Comparison of ENCODE assay signal across 1 cellular context in the genomic region with DNA sequence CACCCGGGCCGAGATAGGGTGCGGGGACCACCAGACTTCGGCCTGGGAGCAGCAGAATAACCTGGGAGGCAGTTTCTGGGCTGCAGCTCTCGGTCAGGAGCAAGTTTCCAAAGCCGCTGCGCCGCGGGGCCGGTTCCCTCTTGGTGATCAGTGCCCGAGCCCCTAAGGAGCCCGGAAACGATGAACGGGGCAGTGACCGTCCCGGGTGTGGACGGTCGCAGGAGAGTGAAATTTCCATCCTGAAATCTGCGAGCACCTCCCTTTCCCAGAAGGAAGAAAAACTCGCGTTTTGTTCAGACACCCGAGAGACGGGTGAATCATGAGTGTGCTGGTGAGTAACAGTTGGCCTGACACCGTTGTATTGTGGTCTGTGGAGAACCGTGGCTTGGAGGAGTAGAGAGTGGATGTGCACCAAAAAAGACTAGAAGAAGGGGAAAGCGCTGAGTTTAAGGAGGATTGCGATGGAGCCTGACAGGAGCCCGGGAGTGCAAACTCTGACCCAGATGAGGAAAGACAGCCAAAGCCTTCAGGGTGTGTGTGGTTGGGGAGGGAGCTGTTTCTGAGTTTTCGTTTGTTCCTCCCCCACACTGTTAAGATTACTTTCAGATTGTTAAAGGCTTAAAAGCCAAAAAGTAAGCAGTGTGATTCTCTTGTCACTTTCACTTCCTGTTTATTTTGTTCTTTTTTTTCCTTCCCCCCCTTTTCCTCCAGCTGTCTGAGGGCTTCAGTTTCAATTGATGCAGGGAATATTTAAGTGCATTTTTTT.
TF ChIP-seq lines count a peak whose summit lies in the region.

No MANE protein-coding gene starts in this region.

TF ChIP-seq in WTC11, 78 proteins besides CTCF, POLR2A, EP300 and RAD21 (continued from another document):
- TF ChIP-seq, protein P1, sequence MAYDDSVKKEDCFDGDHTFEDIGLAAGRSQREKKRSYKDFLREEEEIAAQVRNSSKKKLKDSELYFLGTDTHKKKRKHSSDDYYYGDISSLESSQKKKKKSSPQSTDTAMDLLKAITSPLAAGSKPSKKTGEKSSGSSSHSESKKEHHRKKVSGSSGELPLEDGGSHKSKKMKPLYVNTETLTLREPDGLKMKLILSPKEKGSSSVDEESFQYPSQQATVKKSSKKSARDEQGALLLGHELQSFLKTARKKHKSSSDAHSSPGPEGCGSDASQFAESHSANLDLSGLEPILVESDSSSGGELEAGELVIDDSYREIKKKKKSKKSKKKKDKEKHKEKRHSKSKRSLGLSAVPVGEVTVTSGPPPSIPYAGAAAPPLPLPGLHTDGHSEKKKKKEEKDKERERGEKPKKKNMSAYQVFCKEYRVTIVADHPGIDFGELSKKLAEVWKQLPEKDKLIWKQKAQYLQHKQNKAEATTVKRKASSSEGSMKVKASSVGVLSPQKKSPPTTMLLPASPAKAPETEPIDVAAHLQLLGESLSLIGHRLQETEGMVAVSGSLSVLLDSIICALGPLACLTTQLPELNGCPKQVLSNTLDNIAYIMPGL (CRISPR knock-in tag; IDR thresholded peaks at IDR 0.05), result no peak
- TF ChIP-seq, protein P2, sequence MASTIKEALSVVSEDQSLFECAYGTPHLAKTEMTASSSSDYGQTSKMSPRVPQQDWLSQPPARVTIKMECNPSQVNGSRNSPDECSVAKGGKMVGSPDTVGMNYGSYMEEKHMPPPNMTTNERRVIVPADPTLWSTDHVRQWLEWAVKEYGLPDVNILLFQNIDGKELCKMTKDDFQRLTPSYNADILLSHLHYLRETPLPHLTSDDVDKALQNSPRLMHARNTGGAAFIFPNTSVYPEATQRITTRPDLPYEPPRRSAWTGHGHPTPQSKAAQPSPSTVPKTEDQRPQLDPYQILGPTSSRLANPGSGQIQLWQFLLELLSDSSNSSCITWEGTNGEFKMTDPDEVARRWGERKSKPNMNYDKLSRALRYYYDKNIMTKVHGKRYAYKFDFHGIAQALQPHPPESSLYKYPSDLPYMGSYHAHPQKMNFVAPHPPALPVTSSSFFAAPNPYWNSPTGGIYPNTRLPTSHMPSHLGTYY (CRISPR knock-in tag; IDR thresholded peaks at IDR 0.05), result no peak
- TF ChIP-seq, protein P3, sequence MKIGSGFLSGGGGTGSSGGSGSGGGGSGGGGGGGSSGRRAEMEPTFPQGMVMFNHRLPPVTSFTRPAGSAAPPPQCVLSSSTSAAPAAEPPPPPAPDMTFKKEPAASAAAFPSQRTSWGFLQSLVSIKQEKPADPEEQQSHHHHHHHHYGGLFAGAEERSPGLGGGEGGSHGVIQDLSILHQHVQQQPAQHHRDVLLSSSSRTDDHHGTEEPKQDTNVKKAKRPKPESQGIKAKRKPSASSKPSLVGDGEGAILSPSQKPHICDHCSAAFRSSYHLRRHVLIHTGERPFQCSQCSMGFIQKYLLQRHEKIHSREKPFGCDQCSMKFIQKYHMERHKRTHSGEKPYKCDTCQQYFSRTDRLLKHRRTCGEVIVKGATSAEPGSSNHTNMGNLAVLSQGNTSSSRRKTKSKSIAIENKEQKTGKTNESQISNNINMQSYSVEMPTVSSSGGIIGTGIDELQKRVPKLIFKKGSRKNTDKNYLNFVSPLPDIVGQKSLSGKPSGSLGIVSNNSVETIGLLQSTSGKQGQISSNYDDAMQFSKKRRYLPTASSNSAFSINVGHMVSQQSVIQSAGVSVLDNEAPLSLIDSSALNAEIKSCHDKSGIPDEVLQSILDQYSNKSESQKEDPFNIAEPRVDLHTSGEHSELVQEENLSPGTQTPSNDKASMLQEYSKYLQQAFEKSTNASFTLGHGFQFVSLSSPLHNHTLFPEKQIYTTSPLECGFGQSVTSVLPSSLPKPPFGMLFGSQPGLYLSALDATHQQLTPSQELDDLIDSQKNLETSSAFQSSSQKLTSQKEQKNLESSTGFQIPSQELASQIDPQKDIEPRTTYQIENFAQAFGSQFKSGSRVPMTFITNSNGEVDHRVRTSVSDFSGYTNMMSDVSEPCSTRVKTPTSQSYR (CRISPR knock-in tag; IDR thresholded peaks at IDR 0.05), result no peak
- TF ChIP-seq, protein P4, sequence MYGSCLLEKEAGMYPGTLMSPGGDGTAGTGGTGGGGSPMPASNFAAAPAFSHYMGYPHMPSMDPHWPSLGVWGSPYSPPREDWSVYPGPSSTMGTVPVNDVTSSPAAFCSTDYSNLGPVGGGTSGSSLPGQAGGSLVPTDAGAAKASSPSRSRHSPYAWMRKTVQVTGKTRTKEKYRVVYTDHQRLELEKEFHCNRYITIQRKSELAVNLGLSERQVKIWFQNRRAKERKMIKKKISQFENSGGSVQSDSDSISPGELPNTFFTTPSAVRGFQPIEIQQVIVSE (CRISPR knock-in tag; IDR thresholded peaks at IDR 0.05; ENCODE audit: borderline replicate concordance), result no peak
